ENCODE assay signal across 1 cellular context in genomic region chr14:76282581-76282980, GRCh38.
TF ChIP-seq lines count a peak whose summit lies in the region.

No MANE protein-coding gene starts in this region.

TF ChIP-seq in HepG2, 621 proteins besides CTCF, POLR2A, EP300 and RAD21 (continued from another document):
- TF ChIP-seq ETS1 (CRISPR knock-in tag; IDR thresholded peaks at IDR 0.05) (no peak), CHCHD3 (CRISPR knock-in tag; IDR thresholded peaks at IDR 0.05) (no peak), ZNF761 (CRISPR knock-in tag; conservative IDR thresholded peaks at IDR 0.05) (no peak), PAF1 (CRISPR knock-in tag; IDR thresholded peaks at IDR 0.05) (no peak), CCAR2 (optimal IDR thresholded peaks at IDR 0.05; ENCODE audit: low read depth, low read length) (no peak), ELF4 (CRISPR knock-in tag; IDR thresholded peaks at IDR 0.05; ENCODE audit: borderline replicate concordance) (no peak), ZBTB1 (CRISPR knock-in tag; IDR thresholded peaks at IDR 0.05; ENCODE audit: borderline replicate concordance) (no peak), KLF6 (CRISPR knock-in tag; IDR thresholded peaks at IDR 0.05) (no peak), CHD2 (IDR thresholded peaks at IDR 0.05; ENCODE audit: low read depth, low read length) (no peak), JUND (CRISPR knock-in tag; IDR thresholded peaks at IDR 0.05) (no peak), ZNF546 (CRISPR knock-in tag; conservative IDR thresholded peaks at IDR 0.05) (no peak), ZNF660 (CRISPR knock-in tag; IDR thresholded peaks at IDR 0.05; ENCODE audit: borderline replicate concordance, low read depth) (no peak)
